Comparison of ENCODE assay signal across 13 cellular contexts in genomic region chr5:88722546-88722945, GRCh38.
"Had no signal": no experiment of that assay in that cellular context is flagged by ENCODE, and none has a peak within 500 bp of the region (broad histone marks: within the 10 kb centered on the region; RNA-seq: fewer than 3 reads in every experiment).

No MANE protein-coding gene starts in this region.

- H3K4me3 ChIP-seq: heart right ventricle, lung, thoracic aorta had no signal

- H3K27ac Mint-ChIP-seq: activated naive CD4-positive, alpha-beta T cell treated with anti-CD3 and anti-CD28 coated beads, Interleukin-2, amount 50 U/mL, for 72 hours; natural killer cell treated with Interleukin-12 subunit alpha and Interleukin-12 subunit beta and Interleukin-15 and Interleukin-18, amount 100 ng/mL, for 72 hours; stimulated activated naive CD8-positive, alpha-beta T cell treated with anti-CD3 and anti-CD28 coated beads, Interleukin-15, Interleukin-2, amounts not matched to agents 100 ng/mL and 50 ng/mL, for 24 hours; T-helper 17 cell had no signal

- FAIRE-seq: bronchial epithelial cell, endothelial cell of umbilical vein had no signal

- H3K4me1 Mint-ChIP-seq: T-helper 17 cell had no signal

- H3K9me3 ChIP-seq: heart right ventricle, thoracic aorta had no signal

- ATAC-seq: activated naive CD4-positive, alpha-beta T cell treated with anti-CD3 and anti-CD28 coated beads, Interleukin-2, amount 50 U/mL, for 72 hours; heart right ventricle; natural killer cell treated with Interleukin-12 subunit alpha and Interleukin-12 subunit beta and Interleukin-15 and Interleukin-18, amount 100 ng/mL, for 72 hours; T-helper 17 cell had no signal

- H3K9me3 Mint-ChIP-seq: activated naive CD4-positive, alpha-beta T cell treated with anti-CD3 and anti-CD28 coated beads, Interleukin-2, amount 50 U/mL, for 72 hours; natural killer cell treated with Interleukin-12 subunit alpha and Interleukin-12 subunit beta and Interleukin-15 and Interleukin-18, amount 100 ng/mL, for 72 hours; stimulated activated naive CD8-positive, alpha-beta T cell treated with anti-CD3 and anti-CD28 coated beads, Interleukin-15, Interleukin-2, amounts not matched to agents 100 ng/mL and 50 ng/mL, for 24 hours had no signal

- H3K4me3 Mint-ChIP-seq: natural killer cell treated with Interleukin-12 subunit alpha and Interleukin-12 subunit beta and Interleukin-15 and Interleukin-18, amount 100 ng/mL, for 72 hours; stimulated activated naive CD8-positive, alpha-beta T cell treated with anti-CD3 and anti-CD28 coated beads, Interleukin-15, Interleukin-2, amounts not matched to agents 100 ng/mL and 50 ng/mL, for 24 hours; T-helper 17 cell had no signal

- H3K36me3 Mint-ChIP-seq: activated naive CD4-positive, alpha-beta T cell treated with anti-CD3 and anti-CD28 coated beads, Interleukin-2, amount 50 U/mL, for 72 hours; natural killer cell treated with Interleukin-12 subunit alpha and Interleukin-12 subunit beta and Interleukin-15 and Interleukin-18, amount 100 ng/mL, for 72 hours had no signal

- H3K27ac ChIP-seq: heart right ventricle, thoracic aorta had no signal

- H3K27me3 ChIP-seq: heart right ventricle had no signal

- DNase-seq: activated CD4-positive, CD25-positive, alpha-beta regulatory T cell; foreskin melanocyte; stimulated activated CD4-positive, alpha-beta T cell treated with anti-CD3 and anti-CD28 coated beads, Interleukin-15, amount 100 ng/mL, for 24 hours; stimulated activated CD4-positive, alpha-beta T cell treated with anti-CD3 and anti-CD28 coated beads, Interleukin-4, amount 100 ng/mL, for 24 hours; T-helper 17 cell had no signal
